Comparison of ENCODE assay signal across 9 cellular contexts in the genomic region with DNA sequence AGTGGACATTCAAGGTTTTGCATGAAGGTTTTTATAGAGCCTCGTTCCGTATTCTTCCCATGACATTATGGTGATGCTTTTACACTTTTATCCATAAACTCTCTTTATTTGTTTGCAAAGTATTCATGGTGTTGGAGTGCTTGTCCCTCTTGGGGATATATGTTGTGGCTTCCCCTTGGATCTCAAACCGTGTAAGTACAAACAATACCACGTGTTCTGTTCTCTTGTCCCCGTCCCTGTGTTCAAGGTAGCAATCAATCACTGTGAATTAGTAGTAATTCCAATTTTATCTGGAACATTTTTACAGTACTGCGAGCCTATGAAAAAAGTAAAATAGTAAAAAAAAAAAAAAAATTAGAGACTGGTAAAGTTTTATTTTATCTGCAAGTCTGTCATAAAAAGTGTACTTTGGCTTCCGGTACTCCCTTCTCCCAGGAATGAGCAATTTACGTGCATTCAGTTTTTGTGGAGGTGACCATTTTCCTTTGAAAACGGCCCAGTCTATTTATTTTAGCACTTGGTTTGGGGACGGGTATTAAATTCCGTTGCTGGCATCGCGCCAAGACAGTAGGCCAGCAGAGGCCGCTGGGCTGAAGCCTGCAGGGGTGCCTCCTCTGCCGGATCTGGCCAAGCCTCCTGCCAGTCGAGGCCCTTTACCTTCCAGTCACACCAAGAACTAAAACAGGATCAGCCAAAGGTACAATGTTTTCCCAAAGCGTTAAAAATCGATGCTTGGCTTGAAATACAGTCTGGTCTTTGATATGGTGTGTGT.
DNase-seq lines count a peak whose midpoint lies in the region; ATAC-seq and TF ChIP-seq lines count a peak whose summit lies in the region.
"Had no signal": no experiment of that assay in that cellular context is flagged by ENCODE, and none has a peak within 500 bp of the region (broad histone marks: within the 10 kb centered on the region; RNA-seq: fewer than 3 reads in every experiment).

No MANE protein-coding gene starts in this region.

- no peak for TF ChIP-seq POLR2A in HCT116 (IDR thresholded peaks at IDR 0.05; ENCODE audit: borderline replicate concordance, extremely low read depth, insufficient read depth, insufficient read length)

- no peaks in the 10 kb centered on the region for H3K36me3 ChIP-seq in HCT116 (ENCODE audit: control insufficient read depth in 1 of 2, insufficient read depth in 2 of 2, low read length in 2 of 2)
- no peaks in the 10 kb centered on the region for H3K36me3 ChIP-seq in mucosa of rectum (ENCODE audit: control insufficient read depth in 2 of 2, insufficient read depth in 2 of 2, low read length in 2 of 2)

- H3K9me3 ChIP-seq in HCT116 (ENCODE audit: control insufficient read depth in 1 of 2, insufficient read depth in 1 of 2, low read depth in 1 of 2, low read length in 2 of 2) (no peaks in the 10 kb centered on the region), mucosa of rectum (ENCODE audit: control insufficient read depth in 2 of 2, low read length in 2 of 2) (no peaks in the 10 kb centered on the region)

- POLR2A ChIA-PET in HCT116 (lab: Charles Lee) = no interaction called here

- H3K4me3 ChIP-seq in HCT116 (replicated peaks in 1 of 2; ENCODE audit: low read depth in 1 of 2, low read length in 2 of 2) = peak overlapping the region; percentile 24 to 46
- peak overlapping the region; percentile 47 to 69 for H3K4me3 ChIP-seq in mucosa of rectum (ENCODE audit: low read length in 2 of 2)

- peak overlapping the region; percentile 94 for H2AFZ ChIP-seq in HCT116 (ENCODE audit: low read depth, low read length, poor library complexity, severe bottlenecking)

- no peaks in the 10 kb centered on the region for H3K79me2 ChIP-seq in HCT116 (ENCODE audit: insufficient read depth, low read length)

- H3K9ac ChIP-seq in HCT116 (ENCODE audit: low read length) (peak overlapping the region; percentile 26; the same call in 1 of the 2 replicates), mucosa of rectum (ENCODE audit: low read depth in 1 of 2, low read length in 2 of 2) (peak overlapping the region in 1 of 2 donors; percentile 26)

- H3K4me1 ChIP-seq in HCT116 (ENCODE audit: control insufficient read depth in 1 of 2, insufficient read depth in 2 of 2, low read length in 2 of 2) = peaks cover 13% of the 10 kb centered on the region in 2 experiments
- peaks cover 2 to 5% of the 10 kb centered on the region in 2 donors for H3K4me1 ChIP-seq in mucosa of rectum (ENCODE audit: control insufficient read depth in 2 of 2, insufficient read depth in 2 of 2, low read length in 2 of 2)

- DNase-seq in HCT116 (ENCODE audit: low read depth, low spot score) (peak; percentile 56), NCI-H748 (lab: John Stamatoyannopoulos, UW; ENCODE audit: unreplicated experiment) (peak; percentile 94), fibroblast of peridontal ligament (ENCODE audit: extremely low read depth) (peak; percentile 66), substantia nigra (lab: John Stamatoyannopoulos, UW) (peak; percentile 12 to 94 (median 72))
- DNase-seq in activated T-cell treated with anti-CD3 and anti-CD28 coated beads, Interleukin-2, amount 50 U/mL, for 1 hour = peak; percentile 24
- DNase-seq: stimulated activated naive B cell treated with anti-CD40 and anti-IgM and Interleukin-4, amounts not matched to agents 10 μg/mL and 1 μg/mL and 100 μg/mL, for 72 hours had no signal

- H4K20me1 ChIP-seq in HCT116 (ENCODE audit: insufficient read depth) = no peaks in the 10 kb centered on the region

- RAD21 ChIA-PET in HCT116 (lab: Charles Lee; ENCODE audit: low non-redundant PET in 1 of 2, low total read pairs in 2 of 2, uncharacterized antibody in 2 of 2, unreplicated experiment in 2 of 2) = no interaction called here

- H3K9me2 ChIP-seq in HCT116 (ENCODE audit: insufficient read depth) = no peaks in the 10 kb centered on the region

- TF ChIP-seq RAD21 in HCT116 (IDR thresholded peaks at IDR 0.05; ENCODE audit: low read depth) = peak; percentile 16; the same call in 1 of the 2 replicates

- intact Hi-C loops in HCT116 (cut with micrococcal nuclease) = no loop called here

- BruUV-seq in HCT116 (replicated peaks; lab: Mats Ljungman, UMichigan) = no TSS peak

- H3K27me3 ChIP-seq in HCT116 (ENCODE audit: insufficient read depth, low read length) (no peaks in the 10 kb centered on the region), mucosa of rectum (ENCODE audit: control insufficient read depth in 2 of 2, insufficient read depth in 2 of 2, low read length in 2 of 2) (no peaks in the 10 kb centered on the region)

- CTCF ChIA-PET in HCT116 (lab: Charles Lee) = no interaction called here

- TF ChIP-seq CTCF in C4-2B (conservative IDR thresholded peaks at IDR 0.05) (peak; percentile 20), HCT116 (IDR thresholded peaks at IDR 0.05 in 2 of 3, conservative IDR thresholded peaks at IDR 0.05 in 1 of 3; ENCODE audit: borderline replicate concordance in 1 of 3, insufficient read depth in 1 of 3, low read depth in 2 of 3, low read length in 2 of 3) (peak; percentile 11 to 49 (median 47); a peak in 5 of 6 replicates)

- peak overlapping the region; percentile 75 for H3K4me2 ChIP-seq in HCT116 (ENCODE audit: low read length)

- ATAC-seq in HCT116 = peak; percentile 86
- no peak for ATAC-seq in HG03457 (IDR thresholded peaks at IDR 0.05; ENCODE audit: unreplicated experiment)

- H3K27ac ChIP-seq in C4-2B (no peak overlapping the region), HCT116 (ENCODE audit: low read depth, low read length) (peak overlapping the region; percentile 34), mucosa of rectum (ENCODE audit: low read depth in 2 of 2, low read length in 2 of 2) (peak overlapping the region; percentile 48), substantia nigra (ENCODE audit: low read depth, low read length, poor library complexity, severe bottlenecking) (peak overlapping the region; percentile 84)

TF ChIP-seq in HCT116, 20 proteins besides CTCF, POLR2A, EP300 and RAD21:
- TF ChIP-seq MAX (IDR thresholded peaks at IDR 0.05) (peak; percentile 57), POLR2AphosphoS5 (IDR thresholded peaks at IDR 0.05; ENCODE audit: low read depth, low read length) (peak; percentile 41; the same call in 1 of the 2 replicates)
- TF ChIP-seq, protein P1, sequence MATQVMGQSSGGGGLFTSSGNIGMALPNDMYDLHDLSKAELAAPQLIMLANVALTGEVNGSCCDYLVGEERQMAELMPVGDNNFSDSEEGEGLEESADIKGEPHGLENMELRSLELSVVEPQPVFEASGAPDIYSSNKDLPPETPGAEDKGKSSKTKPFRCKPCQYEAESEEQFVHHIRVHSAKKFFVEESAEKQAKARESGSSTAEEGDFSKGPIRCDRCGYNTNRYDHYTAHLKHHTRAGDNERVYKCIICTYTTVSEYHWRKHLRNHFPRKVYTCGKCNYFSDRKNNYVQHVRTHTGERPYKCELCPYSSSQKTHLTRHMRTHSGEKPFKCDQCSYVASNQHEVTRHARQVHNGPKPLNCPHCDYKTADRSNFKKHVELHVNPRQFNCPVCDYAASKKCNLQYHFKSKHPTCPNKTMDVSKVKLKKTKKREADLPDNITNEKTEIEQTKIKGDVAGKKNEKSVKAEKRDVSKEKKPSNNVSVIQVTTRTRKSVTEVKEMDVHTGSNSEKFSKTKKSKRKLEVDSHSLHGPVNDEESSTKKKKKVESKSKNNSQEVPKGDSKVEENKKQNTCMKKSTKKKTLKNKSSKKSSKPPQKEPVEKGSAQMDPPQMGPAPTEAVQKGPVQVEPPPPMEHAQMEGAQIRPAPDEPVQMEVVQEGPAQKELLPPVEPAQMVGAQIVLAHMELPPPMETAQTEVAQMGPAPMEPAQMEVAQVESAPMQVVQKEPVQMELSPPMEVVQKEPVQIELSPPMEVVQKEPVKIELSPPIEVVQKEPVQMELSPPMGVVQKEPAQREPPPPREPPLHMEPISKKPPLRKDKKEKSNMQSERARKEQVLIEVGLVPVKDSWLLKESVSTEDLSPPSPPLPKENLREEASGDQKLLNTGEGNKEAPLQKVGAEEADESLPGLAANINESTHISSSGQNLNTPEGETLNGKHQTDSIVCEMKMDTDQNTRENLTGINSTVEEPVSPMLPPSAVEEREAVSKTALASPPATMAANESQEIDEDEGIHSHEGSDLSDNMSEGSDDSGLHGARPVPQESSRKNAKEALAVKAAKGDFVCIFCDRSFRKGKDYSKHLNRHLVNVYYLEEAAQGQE (IDR thresholded peaks at IDR 0.05; ENCODE audit: low read depth) = no peak

Comparison
In these comparisons a context has a peak if more than half of its experiments do, and no peak if none do; other contexts are left out.
1. DNase-seq: peak in every context shown above with its lines; median percentile 94 in NCI-H748; 72 in substantia nigra; 66 in fibroblast of peridontal ligament; 56 in HCT116; 24 in activated T-cell treated with anti-CD3 and anti-CD28 coated beads, Interleukin-2, amount 50 U/mL, for 1 hour.